In the genomic region with DNA sequence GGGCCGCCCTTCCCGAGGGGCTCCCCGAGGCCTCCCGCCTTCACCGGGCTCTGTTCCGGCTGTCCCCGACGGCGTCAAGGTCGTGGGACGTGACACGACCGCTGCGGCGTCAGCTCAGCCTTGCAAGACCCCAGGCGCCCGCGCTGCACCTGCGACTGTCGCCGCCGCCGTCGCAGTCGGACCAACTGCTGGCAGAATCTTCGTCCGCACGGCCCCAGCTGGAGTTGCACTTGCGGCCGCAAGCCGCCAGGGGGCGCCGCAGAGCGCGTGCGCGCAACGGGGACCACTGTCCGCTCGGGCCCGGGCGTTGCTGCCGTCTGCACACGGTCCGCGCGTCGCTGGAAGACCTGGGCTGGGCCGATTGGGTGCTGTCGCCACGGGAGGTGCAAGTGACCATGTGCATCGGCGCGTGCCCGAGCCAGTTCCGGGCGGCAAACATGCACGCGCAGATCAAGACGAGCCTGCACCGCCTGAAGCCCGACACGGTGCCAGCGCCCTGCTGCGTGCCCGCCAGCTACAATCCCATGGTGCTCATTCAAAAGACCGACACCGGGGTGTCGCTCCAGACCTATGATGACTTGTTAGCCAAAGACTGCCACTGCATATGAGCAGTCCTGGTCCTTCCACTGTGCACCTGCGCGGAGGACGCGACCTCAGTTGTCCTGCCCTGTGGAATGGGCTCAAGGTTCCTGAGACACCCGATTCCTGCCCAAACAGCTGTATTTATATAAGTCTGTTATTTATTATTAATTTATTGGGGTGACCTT, we compare ENCODE assay signal across 8 cellular contexts. TPM values are rescaled to one million over a fixed set of nuclear protein-coding genes. Genes with fewer than 3 reads are reported as not detected.
DNase-seq lines count a peak whose midpoint lies in the region; ATAC-seq, FAIRE-seq and TF ChIP-seq lines count a peak whose summit lies in the region.

No MANE protein-coding gene starts in this region.

- peaks cover 15% of the 10 kb centered on the region for H3F3A ChIP-seq in smooth muscle cell (ENCODE audit: low read depth)

- no TSS peak for BruUV-seq in HCT116 (replicated peaks; lab: Mats Ljungman, UMichigan)
- BruUV-seq in GM12878 (replicated peaks; lab: Mats Ljungman, UMichigan): no TSS peak

- H3K9me3 ChIP-seq in HCT116 (ENCODE audit: control insufficient read depth in 1 of 2, insufficient read depth in 1 of 2, low read depth in 1 of 2, low read length in 2 of 2) (no peaks in the 10 kb centered on the region), GM12878 (replicated peaks; ENCODE audit: control insufficient read depth, insufficient read depth, low read length) (no peaks in the 10 kb centered on the region; the same call in 2 of the 3 replicates), smooth muscle cell (replicated peaks; ENCODE audit: low read depth) (no peaks in the 10 kb centered on the region)

- H3K9me2 ChIP-seq in HCT116 (ENCODE audit: insufficient read depth): no peaks in the 10 kb centered on the region

- in situ Hi-C loops in GM12878 (cut with MboI): no loop called here

- H3K27ac ChIP-seq in HCT116 (ENCODE audit: low read depth, low read length): peak overlapping the region; percentile 82
- H3K27ac ChIP-seq in GM12878 (ENCODE audit: control insufficient read depth, insufficient read depth): no peak overlapping the region
- no peak overlapping the region for H3K27ac ChIP-seq in smooth muscle cell (ENCODE audit: low read depth)

- FAIRE-seq in GM12878 (lab: Jason Lieb, UNC): no peak

- CTCF ChIA-PET in HCT116 (lab: Charles Lee) (interaction anchor here (0.7 to 2.6 kb wide), 12 partner anchors 8 to 578 kb away, joined by 3 to 11 read pairs (median 4); a partner anchor contains a TSS), GM12878 (lab: Yijun Ruan, JAX) (interaction anchor here (0.7 to 9.4 kb wide), 30 partner anchors 8 to 531 kb away, joined by 3 to 144 read pairs (median 4); a partner anchor contains a TSS)

- POLR2A ChIA-PET in HCT116 (lab: Charles Lee) (interaction anchor here (0.7 to 5.7 kb wide), 16 partner anchors 8 to 112 kb away, joined by 3 to 58 read pairs (median 4); a partner anchor contains a TSS), GM12878 (lab: Charles Lee) (interaction anchor here (0.5 to 2.5 kb wide), 8 partner anchors 9 to 121 kb away, joined by 3 to 15 read pairs (median 4); a partner anchor contains a TSS)

- SMC1A ChIA-PET in GM12878 (lab: Charles Lee; ENCODE audit: uncharacterized antibody, unreplicated experiment): interaction anchor here (0.8 to 4.7 kb wide), 17 partner anchors 9 to 65 kb away, joined by 3 to 60 read pairs (median 4); a partner anchor contains a TSS

- peak; percentile 90 for DNase-seq in GM06990 (ENCODE audit: extremely low read depth, insufficient read length)
- DNase-seq in HCT116 (ENCODE audit: low read depth, low spot score): no peak
- peak; percentile 84 for DNase-seq in NCI-H1105 treated with DMSO at 0.1 percent for 48 hours (lab: John Stamatoyannopoulos, UW)
- DNase-seq in T-helper 9 cell: peak; percentile 72
- peak; percentile 60 for DNase-seq in GM12878 (ENCODE audit: low read depth, low spot score)
- peak; percentile 96 for DNase-seq in iPS-NIHi11 (ENCODE audit: low spot score)
- peak; percentile 43 for DNase-seq in smooth muscle cell (lab: John Stamatoyannopoulos, UW; ENCODE audit: unreplicated experiment)
- DNase-seq in NCI-H187 treated with DMSO at 0.1 percent for 48 hours (lab: John Stamatoyannopoulos, UW): no peak

- WGBS in GM12878 (ENCODE audit: insufficient coverage, insufficient replicate concordance, low lambda C conversion rate, missing lambda C conversion rate): 8% methylated on average over 74 of the region's 74 CpGs
- 17% methylated on average over 74 of the region's 74 CpGs for WGBS in smooth muscle cell (ENCODE audit: low lambda C conversion rate)

- no peaks in the 10 kb centered on the region for H3K27me3 ChIP-seq in GM06990 (replicated peaks; ENCODE audit: control insufficient read depth, insufficient read depth, low read length)
- H3K27me3 ChIP-seq in HCT116 (ENCODE audit: insufficient read depth, low read length): no peaks in the 10 kb centered on the region
- H3K27me3 ChIP-seq in GM12878 (replicated peaks in 1 of 2; ENCODE audit: control insufficient read depth in 2 of 2, insufficient read depth in 2 of 2, low read length in 1 of 2): peaks cover 0 to 3% of the 10 kb centered on the region in 2 experiments; a peak in 3 of 4 replicates
- H3K27me3 ChIP-seq in smooth muscle cell (ENCODE audit: low read depth): no peaks in the 10 kb centered on the region

- RAD21 ChIA-PET in HCT116 (lab: Charles Lee; ENCODE audit: low non-redundant PET in 1 of 2, low total read pairs in 2 of 2, uncharacterized antibody in 2 of 2, unreplicated experiment in 2 of 2) (interaction anchor here in 1 of 2 experiments (0.9 kb wide), 1 partner anchor 24 kb away, joined by 4 read pairs; no protein-coding TSS in a partner anchor), GM12878 (lab: Charles Lee; ENCODE audit: unreplicated experiment) (interaction anchor here (0.6 to 5.5 kb wide), 11 partner anchors 11 to 240 kb away, joined by 3 to 63 read pairs (median 4); a partner anchor contains a TSS)

- H3K9ac ChIP-seq in HCT116 (ENCODE audit: low read length) (peak overlapping the region; percentile 71; the same call in 1 of the 2 replicates), GM12878 (ENCODE audit: control insufficient read depth, insufficient read depth, low read length) (peak overlapping the region; percentile 35; the same call in 1 of the 2 replicates), smooth muscle cell (ENCODE audit: low read depth) (no peak overlapping the region)

- TF ChIP-seq CTCF in GM06990 (IDR thresholded peaks at IDR 0.05; ENCODE audit: insufficient read depth, low read length, poor library complexity, severe bottlenecking): peak; percentile 82
- TF ChIP-seq CTCF in HCT116 (IDR thresholded peaks at IDR 0.05 in 2 of 3, conservative IDR thresholded peaks at IDR 0.05 in 1 of 3; ENCODE audit: borderline replicate concordance in 1 of 3, insufficient read depth in 1 of 3, low read depth in 2 of 3, low read length in 2 of 3): peak; percentile 53 to 98 (median 88); a peak in 5 of 6 replicates
- TF ChIP-seq CTCF in GM12878 (IDR thresholded peaks at IDR 0.05 in 2 of 3, conservative IDR thresholded peaks at IDR 0.05 in 1 of 3; ENCODE audit: control insufficient read depth in 2 of 3, extremely low read depth in 1 of 3, insufficient read depth in 1 of 3, low read depth in 3 of 3, low read length in 3 of 3): peak; percentile 98; a peak in 5 of 6 replicates
- peak; percentile 99 for TF ChIP-seq CTCF in smooth muscle cell (IDR thresholded peaks at IDR 0.05; ENCODE audit: borderline replicate concordance, insufficient read depth, poor library complexity, severe bottlenecking)

- H3K36me3 ChIP-seq in GM06990 (ENCODE audit: control insufficient read depth, insufficient read depth, low read length) (no peaks in the 10 kb centered on the region), HCT116 (ENCODE audit: control insufficient read depth in 1 of 2, insufficient read depth in 2 of 2, low read length in 2 of 2) (peaks cover 0 to 6% of the 10 kb centered on the region in 2 experiments; a peak in 2 of 4 replicates), GM12878 (ENCODE audit: control insufficient read depth in 2 of 2, insufficient read depth in 2 of 2, low read length in 1 of 2) (no peaks in the 10 kb centered on the region), smooth muscle cell (ENCODE audit: low read depth) (no peaks in the 10 kb centered on the region)

- TF ChIP-seq POLR2A in HCT116 (IDR thresholded peaks at IDR 0.05; ENCODE audit: borderline replicate concordance, extremely low read depth, insufficient read depth, insufficient read length) (no peak), GM12878 (IDR thresholded peaks at IDR 0.05; ENCODE audit: low read depth, low read length) (peak; percentile 73)

- H3K79me2 ChIP-seq in HCT116 (ENCODE audit: insufficient read depth, low read length) (peaks cover 16% of the 10 kb centered on the region), GM12878 (ENCODE audit: control insufficient read depth, insufficient read depth, low read length) (no peaks in the 10 kb centered on the region), smooth muscle cell (ENCODE audit: low read depth) (peaks cover 2% of the 10 kb centered on the region)

- H3K4me2 ChIP-seq in HCT116 (ENCODE audit: low read length) (peak overlapping the region; percentile 96), GM12878 (ENCODE audit: control insufficient read depth, insufficient read depth) (peak overlapping the region; percentile 87), smooth muscle cell (peak overlapping the region; percentile 71)

- H4K20me1 ChIP-seq in HCT116 (ENCODE audit: insufficient read depth): no peaks in the 10 kb centered on the region
- H4K20me1 ChIP-seq in GM12878 (ENCODE audit: control insufficient read depth, insufficient read depth): no peaks in the 10 kb centered on the region
- no peaks in the 10 kb centered on the region for H4K20me1 ChIP-seq in smooth muscle cell (ENCODE audit: low read depth)

- peaks cover 39 to 77% of the 10 kb centered on the region in 2 experiments for H3K4me1 ChIP-seq in HCT116 (ENCODE audit: control insufficient read depth in 1 of 2, insufficient read depth in 2 of 2, low read length in 2 of 2)
- peaks cover 17% of the 10 kb centered on the region for H3K4me1 ChIP-seq in GM12878 (ENCODE audit: control insufficient read depth, insufficient read depth, low read length)
- peaks cover 3% of the 10 kb centered on the region for H3K4me1 ChIP-seq in smooth muscle cell (ENCODE audit: low read depth)

- TF ChIP-seq RAD21 in HCT116 (IDR thresholded peaks at IDR 0.05; ENCODE audit: low read depth) (peak; percentile 55), GM12878 (IDR thresholded peaks at IDR 0.05; ENCODE audit: insufficient read depth, low read depth, low read length) (peak; percentile 72)

- TF ChIP-seq EP300 in GM12878 (IDR thresholded peaks at IDR 0.05; ENCODE audit: borderline replicate concordance in 1 of 2, control insufficient read depth in 1 of 2, low read depth in 2 of 2, low read length in 2 of 2): no peak

- ATAC-seq in HCT116: peak; percentile 73
- peak; percentile 94 for ATAC-seq in GM12878

- H2AFZ ChIP-seq in HCT116 (ENCODE audit: low read depth, low read length, poor library complexity, severe bottlenecking) (no peak overlapping the region), GM12878 (ENCODE audit: control insufficient read depth, low read depth, low read length) (peak overlapping the region; percentile 71), smooth muscle cell (ENCODE audit: low read depth) (no peak overlapping the region)

- intact Hi-C loops in HCT116 (cut with micrococcal nuclease) (no loop called here), GM12878 (cut with micrococcal nuclease; ENCODE audit: unreplicated experiment) (loop anchor here (1.0 kb wide), 1 partner anchor 20 kb away; no protein-coding TSS in a partner anchor)

- H3K4me3 ChIP-seq in GM06990 (replicated peaks; ENCODE audit: low read depth, low read length) (peak overlapping the region; percentile 53), HCT116 (replicated peaks in 1 of 2; ENCODE audit: low read depth in 1 of 2, low read length in 2 of 2) (peak overlapping the region; percentile 71 to 91), GM12878 (peak overlapping the region; percentile 50; the same call in 1 of the 2 replicates), smooth muscle cell (peak overlapping the region; percentile 32)

RNA-seq across cellular contexts. Expression of a gene that starts 2.6 kb away (rescaled TPM):
- total RNA-seq in HCT116 (2021; ENCODE audit: unreplicated experiment) (425 TPM), GM12878 (2014; rRNA removed) (1.4 and 1.8 TPM in 2 replicates), GM12878 (2014; rRNA removed; fragmentation: Illumina TruSeq; extraction: Trizol) (0.31 and 0.60 TPM in 2 replicates), GM12878 (2021) (1.6 and 2.2 TPM in 2 replicates), smooth muscle cell (18.8 and 30.9 TPM in 2 replicates)
- 480 and 583 TPM in 2 replicates for polyA plus RNA-seq in HCT116 (2012)
- total RNA-seq in GM12878 (2013; cell fraction: nucleolus; rRNA removed): 4.5 and 5.8 TPM in 2 replicates
- 0.97 TPM for polyA plus RNA-seq in GM12878 (2011; ENCODE audit: low read depth)
- polyA plus RNA-seq in GM12878 (2011; rRNA removed) (0.22 and 0.46 TPM in 2 replicates), GM12878 (2014; fragmentation: Illumina TruSeq; extraction: Trizol) (0.29 and 0.92 TPM in 2 replicates), GM12878 (2014; fragmentation: Nextera tagmentation; extraction: Ambion mirVana) (under 1 TPM in 1 of 2 experiments, not detected in 1; 0.11 TPM), GM12878 (2014; rRNA removed) (1.4 and 1.6 TPM in 2 replicates), GM12878 (2016; fragmentation: Nextera tagmentation; extraction: Ambion mirVana) (1 to 10 TPM; 2.8 to 3.6 TPM), smooth muscle cell (40.4 and 42.8 TPM in 2 replicates)
- polyA plus RNA-seq in GM12878 (2011; cell fraction: cytosol; rRNA removed): 2.1 and 2.2 TPM in 2 replicates
- 3.2 and 4.0 TPM in 2 replicates for polyA plus RNA-seq in GM12878 (2011; cell fraction: nucleus; rRNA removed)
- 3.5 and 6.0 TPM in 2 replicates for polyA plus RNA-seq in GM12878 (2012)
- polyA minus RNA-seq in GM12878 (2011; rRNA and poly(A)+ RNA removed): 1.6 TPM in 1 of 2 replicates, not detected in the other
- polyA minus RNA-seq in GM12878 (2011; cell fraction: cytosol; rRNA and poly(A)+ RNA removed): 2.8 and 7.8 TPM in 2 replicates
- polyA minus RNA-seq in GM12878 (2011; cell fraction: nucleus; rRNA and poly(A)+ RNA removed): 1.6 and 2.2 TPM in 2 replicates

RNA-seq across cellular contexts. Expression of a gene that starts 8.9 kb away (rescaled TPM):
- total RNA-seq in HCT116 (2021; ENCODE audit: unreplicated experiment) (0.12 TPM), GM12878 (2014; rRNA removed) (2.5 and 2.9 TPM in 2 replicates), GM12878 (2014; rRNA removed; fragmentation: Illumina TruSeq; extraction: Trizol) (1.1 TPM in 2 replicates), GM12878 (2021) (2.7 TPM in 2 replicates), smooth muscle cell (0.67 TPM in 1 of 2 replicates, not detected in the other)
- not detected in 2 replicates for polyA plus RNA-seq in HCT116 (2012)
- total RNA-seq in GM12878 (2013; cell fraction: nucleolus; rRNA removed): 14.5 and 19.3 TPM in 2 replicates
- 1.6 TPM for polyA plus RNA-seq in GM12878 (2011; ENCODE audit: low read depth)
- polyA plus RNA-seq in GM12878 (2011; rRNA removed) (0.19 and 0.38 TPM in 2 replicates), GM12878 (2014; fragmentation: Illumina TruSeq; extraction: Trizol) (1.00 and 1.3 TPM in 2 replicates), GM12878 (2014; fragmentation: Nextera tagmentation; extraction: Ambion mirVana) (under 1 TPM; 0.50 to 0.53 TPM), GM12878 (2014; rRNA removed) (2.1 and 2.7 TPM in 2 replicates), GM12878 (2016; fragmentation: Nextera tagmentation; extraction: Ambion mirVana) (1 to 10 TPM; 1.2 to 1.6 TPM), smooth muscle cell (0.34 TPM in 1 of 2 replicates, not detected in the other)
- polyA plus RNA-seq in GM12878 (2011; cell fraction: cytosol; rRNA removed): 0.55 and 0.87 TPM in 2 replicates
- polyA plus RNA-seq in GM12878 (2011; cell fraction: nucleus; rRNA removed): 0.24 and 0.42 TPM in 2 replicates
- polyA plus RNA-seq in GM12878 (2012): 4.1 and 4.9 TPM in 2 replicates
- polyA minus RNA-seq in GM12878 (2011; rRNA and poly(A)+ RNA removed): 0.44 and 1.1 TPM in 2 replicates
- polyA minus RNA-seq in GM12878 (2011; cell fraction: cytosol; rRNA and poly(A)+ RNA removed): 0.67 TPM in 1 of 2 replicates, not detected in the other
- 0.73 and 0.86 TPM in 2 replicates for polyA minus RNA-seq in GM12878 (2011; cell fraction: nucleus; rRNA and poly(A)+ RNA removed)

RNA-seq across cellular contexts. Expression of a gene that starts 30.7 kb away (rescaled TPM):
- 164 TPM for total RNA-seq in HCT116 (2021; ENCODE audit: unreplicated experiment)
- 55.6 and 64.2 TPM in 2 replicates for polyA plus RNA-seq in HCT116 (2012)
- total RNA-seq in GM12878 (2013; cell fraction: nucleolus; rRNA removed): 40.3 and 49.5 TPM in 2 replicates
- total RNA-seq in GM12878 (2014; rRNA removed): 91.4 and 122 TPM in 2 replicates
- total RNA-seq in GM12878 (2014; rRNA removed; fragmentation: Illumina TruSeq; extraction: Trizol): 32.9 and 39.5 TPM in 2 replicates
- 131 and 150 TPM in 2 replicates for total RNA-seq in GM12878 (2021)
- polyA plus RNA-seq in GM12878 (2011; ENCODE audit: low read depth): 12.2 TPM
- 11.5 and 19.0 TPM in 2 replicates for polyA plus RNA-seq in GM12878 (2011; rRNA removed)
- 23.2 and 39.7 TPM in 2 replicates for polyA plus RNA-seq in GM12878 (2011; cell fraction: cytosol; rRNA removed)
- polyA plus RNA-seq in GM12878 (2011; cell fraction: nucleus; rRNA removed): 104 and 142 TPM in 2 replicates
- 52.3 and 55.4 TPM in 2 replicates for polyA plus RNA-seq in GM12878 (2012)
- 7.1 and 22.5 TPM in 2 replicates for polyA plus RNA-seq in GM12878 (2014; fragmentation: Illumina TruSeq; extraction: Trizol)
- 1 to 10 TPM in 1 of 2 experiments, under 1 TPM in 1; 0.37 to 6.6 TPM for polyA plus RNA-seq in GM12878 (2014; fragmentation: Nextera tagmentation; extraction: Ambion mirVana)
- 98.3 and 119 TPM in 2 replicates for polyA plus RNA-seq in GM12878 (2014; rRNA removed)
- 10 to 100 TPM; 38.3 to 58.5 TPM for polyA plus RNA-seq in GM12878 (2016; fragmentation: Nextera tagmentation; extraction: Ambion mirVana)
- polyA minus RNA-seq in GM12878 (2011; rRNA and poly(A)+ RNA removed): 4.2 and 21.6 TPM in 2 replicates
- polyA minus RNA-seq in GM12878 (2011; cell fraction: cytosol; rRNA and poly(A)+ RNA removed): 20.1 and 26.7 TPM in 2 replicates
- polyA minus RNA-seq in GM12878 (2011; cell fraction: nucleus; rRNA and poly(A)+ RNA removed): 23.2 and 48.4 TPM in 2 replicates
- total RNA-seq in smooth muscle cell: 36.0 and 44.1 TPM in 2 replicates
- 124 and 133 TPM in 2 replicates for polyA plus RNA-seq in smooth muscle cell

RNA-seq across cellular contexts. Expression of a gene that starts 48.1 kb away (rescaled TPM):
- total RNA-seq in HCT116 (2021; ENCODE audit: unreplicated experiment) (30.9 TPM), GM12878 (2014; rRNA removed) (14.6 and 15.5 TPM in 2 replicates), GM12878 (2014; rRNA removed; fragmentation: Illumina TruSeq; extraction: Trizol) (22.8 and 25.1 TPM in 2 replicates), GM12878 (2021) (37.9 and 39.4 TPM in 2 replicates), smooth muscle cell (11.1 and 11.7 TPM in 2 replicates)
- polyA plus RNA-seq in HCT116 (2012): 22.4 and 23.8 TPM in 2 replicates
- total RNA-seq in GM12878 (2013; cell fraction: nucleolus; rRNA removed): 50.5 and 53.8 TPM in 2 replicates
- 15.9 TPM for polyA plus RNA-seq in GM12878 (2011; ENCODE audit: low read depth)
- polyA plus RNA-seq in GM12878 (2011; rRNA removed) (21.4 and 33.7 TPM in 2 replicates), GM12878 (2014; fragmentation: Illumina TruSeq; extraction: Trizol) (11.3 and 14.4 TPM in 2 replicates), GM12878 (2014; fragmentation: Nextera tagmentation; extraction: Ambion mirVana) (10 to 100 TPM; 13.8 to 13.9 TPM), GM12878 (2014; rRNA removed) (18.2 and 20.7 TPM in 2 replicates), GM12878 (2016; fragmentation: Nextera tagmentation; extraction: Ambion mirVana) (10 to 100 TPM; 15.9 to 20.5 TPM), smooth muscle cell (4.5 and 8.7 TPM in 2 replicates)
- polyA plus RNA-seq in GM12878 (2011; cell fraction: cytosol; rRNA removed): 31.7 and 40.5 TPM in 2 replicates
- polyA plus RNA-seq in GM12878 (2011; cell fraction: nucleus; rRNA removed): 39.9 and 44.3 TPM in 2 replicates
- polyA plus RNA-seq in GM12878 (2012): 21.5 and 32.3 TPM in 2 replicates
- polyA minus RNA-seq in GM12878 (2011; rRNA and poly(A)+ RNA removed): 61.1 and 73.8 TPM in 2 replicates
- 14.3 and 17.2 TPM in 2 replicates for polyA minus RNA-seq in GM12878 (2011; cell fraction: cytosol; rRNA and poly(A)+ RNA removed)
- 14.3 and 22.0 TPM in 2 replicates for polyA minus RNA-seq in GM12878 (2011; cell fraction: nucleus; rRNA and poly(A)+ RNA removed)

RNA-seq across cellular contexts. Expression of a gene that starts 49.4 kb away (rescaled TPM):
- total RNA-seq in HCT116 (2021; ENCODE audit: unreplicated experiment) (365 TPM), GM12878 (2014; rRNA removed) (9.9 and 12.3 TPM in 2 replicates), GM12878 (2014; rRNA removed; fragmentation: Illumina TruSeq; extraction: Trizol) (4.9 and 5.3 TPM in 2 replicates), GM12878 (2021) (37.0 and 38.8 TPM in 2 replicates), smooth muscle cell (16.4 and 60.1 TPM in 2 replicates)
- 282 and 302 TPM in 2 replicates for polyA plus RNA-seq in HCT116 (2012)
- 8.2 and 8.9 TPM in 2 replicates for total RNA-seq in GM12878 (2013; cell fraction: nucleolus; rRNA removed)
- polyA plus RNA-seq in GM12878 (2011; ENCODE audit: low read depth): 12.5 TPM
- polyA plus RNA-seq in GM12878 (2011; rRNA removed) (0.78 and 1.9 TPM in 2 replicates), GM12878 (2014; fragmentation: Illumina TruSeq; extraction: Trizol) (2.5 and 3.8 TPM in 2 replicates), GM12878 (2014; fragmentation: Nextera tagmentation; extraction: Ambion mirVana) (1 to 10 TPM; 2.8 to 6.3 TPM), GM12878 (2014; rRNA removed) (33.0 and 37.8 TPM in 2 replicates), GM12878 (2016; fragmentation: Nextera tagmentation; extraction: Ambion mirVana) (10 to 100 TPM; 12.0 to 12.5 TPM), smooth muscle cell (56.9 and 89.5 TPM in 2 replicates)
- 2.0 and 3.0 TPM in 2 replicates for polyA plus RNA-seq in GM12878 (2011; cell fraction: cytosol; rRNA removed)
- polyA plus RNA-seq in GM12878 (2011; cell fraction: nucleus; rRNA removed): 19.2 and 23.0 TPM in 2 replicates
- 23.2 and 24.0 TPM in 2 replicates for polyA plus RNA-seq in GM12878 (2012)
- polyA minus RNA-seq in GM12878 (2011; rRNA and poly(A)+ RNA removed): 0.59 and 2.4 TPM in 2 replicates
- 1.1 and 5.1 TPM in 2 replicates for polyA minus RNA-seq in GM12878 (2011; cell fraction: cytosol; rRNA and poly(A)+ RNA removed)
- polyA minus RNA-seq in GM12878 (2011; cell fraction: nucleus; rRNA and poly(A)+ RNA removed): 2.3 and 5.6 TPM in 2 replicates

Comparison
In these comparisons a context has a peak if more than half of its experiments do, and no peak if none do; other contexts are left out.
1. DNase-seq: peak in GM06990 (single experiment), NCI-H1105 treated with DMSO at 0.1 percent for 48 hours (single experiment), T-helper 9 cell (single experiment), GM12878 (single experiment), iPS-NIHi11 (single experiment) and smooth muscle cell (single experiment); none in HCT116 (single experiment) and NCI-H187 treated with DMSO at 0.1 percent for 48 hours (single experiment).
2. RNA of a gene that starts 2.6 kb away (total RNA-seq): 425 TPM in HCT116 (single experiment); 18.8 to 30.9 TPM in smooth muscle cell and 0.31 to 5.8 TPM in GM12878; every median in the first group is over 10 times any median in the second.
3. Peak in every context shown above with its lines, with median percentiles within 50 percentile points of each other: H3K4me3 ChIP-seq, CTCF ChIP-seq and H3K4me2 ChIP-seq.